In genomic region chr15:31200735-31201151, GRCh38 we compare ENCODE assay signal across 1 cellular context.
TF ChIP-seq lines count a peak whose summit lies in the region.

No MANE protein-coding gene starts in this region.

TF ChIP-seq in H1, 55 proteins besides CTCF, POLR2A, EP300 and RAD21:
- TF ChIP-seq KDM4A (IDR thresholded peaks at IDR 0.05; ENCODE audit: low read depth, low read length, severe bottlenecking) (no peak), SIRT6 (IDR thresholded peaks at IDR 0.05; ENCODE audit: low read length) (no peak), RBBP5 (IDR thresholded peaks at IDR 0.05; ENCODE audit: borderline replicate concordance, low read depth, low read length) (no peak), ZNF274 (IDR thresholded peaks at IDR 0.05; ENCODE audit: borderline replicate concordance, extremely low read depth, low read length) (no peak), JUN (IDR thresholded peaks at IDR 0.05; ENCODE audit: low read depth, low read length) (no peak), RFX5 (IDR thresholded peaks at IDR 0.05; ENCODE audit: borderline replicate concordance, low read depth, low read length) (no peak), SAP30 (IDR thresholded peaks at IDR 0.05; ENCODE audit: insufficient read depth, insufficient replicate concordance, low read length) (no peak), CHD1 (IDR thresholded peaks at IDR 0.05; ENCODE audit: low read depth, low read length) (no peak), TAF7 (optimal IDR thresholded peaks at IDR 0.05; ENCODE audit: borderline replicate concordance, low read depth, low read length) (no peak), RNF2 (IDR thresholded peaks at IDR 0.05; ENCODE audit: borderline replicate concordance, low read depth, low read length, missing control alignments, poor library complexity, severe bottlenecking) (no peak), KDM5A (IDR thresholded peaks at IDR 0.05; ENCODE audit: low read length) (no peak), ATF3 (IDR thresholded peaks at IDR 0.05; ENCODE audit: insufficient read depth, low read depth, low read length) (no peak), TCF12 (IDR thresholded peaks at IDR 0.05; ENCODE audit: low read depth, low read length) (no peak), SP2 (IDR thresholded peaks at IDR 0.05; ENCODE audit: low read length) (no peak)
